8 cellular contexts compared by ENCODE assay signal in genomic region chr9:88075966-88076285, GRCh38.
DNase-seq lines count a peak whose midpoint lies in the region; ATAC-seq and TF ChIP-seq lines count a peak whose summit lies in the region.

No MANE protein-coding gene starts in this region.

- intact Hi-C loops in dorsolateral prefrontal cortex (cut with DNase I): loop anchor here (2.0 to 10.0 kb wide), 4 partner anchors 311 to 919 kb away; partner anchors contain the start of genes SPIN1 (in 2 of the 2) and S1PR3 (in 1 of the 2)
- intact Hi-C loops in natural killer cell (cut with micrococcal nuclease): no loop called here

- H3K27me3 ChIP-seq in dorsolateral prefrontal cortex: peaks cover 0 to 3% (median 0%) of the 10 kb centered on the region in 45 donors

- no peaks in the 10 kb centered on the region for H3K36me3 Mint-ChIP-seq in natural killer cell

- H3K4me3 ChIP-seq in LNCaP clone FGC (ENCODE audit: low read depth, low read length) (peak overlapping the region; percentile 49), dorsolateral prefrontal cortex (peak overlapping the region; percentile 51 to 84 (median 68))

- TF ChIP-seq CTCF in LNCaP clone FGC (IDR thresholded peaks at IDR 0.05; ENCODE audit: control insufficient read depth, extremely low read depth, insufficient read depth): no peak
- TF ChIP-seq CTCF in dorsolateral prefrontal cortex (IDR thresholded peaks at IDR 0.05 in 54 of 56, conservative IDR thresholded peaks at IDR 0.05 in 2 of 56; ENCODE audit: low read depth in 1 of 56, partially characterized antibody in 56 of 56): peak in 2 of 56 donors; percentile 5 to 13
- TF ChIP-seq CTCF in natural killer cell (IDR thresholded peaks at IDR 0.05): no peak

- ATAC-seq in natural killer cell (no peak), HG03280 (IDR thresholded peaks at IDR 0.05; ENCODE audit: unreplicated experiment) (no peak), HG02884 (IDR thresholded peaks at IDR 0.05; ENCODE audit: unreplicated experiment) (no peak), HG03175 (IDR thresholded peaks at IDR 0.05; ENCODE audit: unreplicated experiment) (no peak)

- H3K4me3 Mint-ChIP-seq in natural killer cell: peak overlapping the region; percentile 90

- H3K27ac Mint-ChIP-seq in natural killer cell: peak overlapping the region in 1 of 2 donors; percentile 88

- peak; percentile 24 for DNase-seq in AG08395 (ENCODE audit: low spot score)
- DNase-seq in LNCaP clone FGC (ENCODE audit: low read depth): no peak
- DNase-seq in dorsolateral prefrontal cortex: no peak
- no peak for DNase-seq in natural killer cell
- no peak for DNase-seq in COR-L47 (lab: John Stamatoyannopoulos, UW)

- H3K27me3 Mint-ChIP-seq in natural killer cell (ENCODE audit: low read depth in 2 of 2): peaks cover 41 to 50% of the 10 kb centered on the region in 2 donors

- H3K27ac ChIP-seq in dorsolateral prefrontal cortex: peak overlapping the region in 53 of 59 donors; percentile 41 to 96 (median 87)

- no peaks in the 10 kb centered on the region for H3K9me3 Mint-ChIP-seq in natural killer cell

- H3K4me1 Mint-ChIP-seq in natural killer cell: peaks cover 19% of the 10 kb centered on the region in 2 donors
